In genomic region chr16:30368792-30369090, GRCh38 we compare ENCODE assay signal across 8 cellular contexts. TPM values are rescaled to one million over a fixed set of nuclear protein-coding genes. Genes with fewer than 3 reads are reported as not detected.
DNase-seq lines count a peak whose midpoint lies in the region; ATAC-seq, FAIRE-seq and TF ChIP-seq lines count a peak whose summit lies in the region.

No MANE protein-coding gene starts in this region.

- intact Hi-C loops in CD4-positive, alpha-beta memory T cell (cut with micrococcal nuclease): no loop called here
- intact Hi-C loops in PC-3 (cut with micrococcal nuclease) (loop anchor here (5.0 kb wide), 1 partner anchor 39 kb away; the partner anchor contains the start of gene ZNF771), endothelial cell of umbilical vein (cut with micrococcal nuclease) (no loop called here)

- H3K4me1 ChIP-seq in CD4-positive, alpha-beta memory T cell (ENCODE audit: insufficient read depth, low read length): peaks cover 43% of the 10 kb centered on the region
- H3K4me1 ChIP-seq in PC-3 (ENCODE audit: insufficient read depth, low read length) (peaks cover 21% of the 10 kb centered on the region), endothelial cell of umbilical vein (ENCODE audit: control insufficient read depth, extremely low read depth, insufficient read depth, low read length) (peaks cover 24% of the 10 kb centered on the region), osteoblast (ENCODE audit: insufficient read depth, low read length) (peaks cover 24% of the 10 kb centered on the region)

- TF ChIP-seq POLR2A in endothelial cell of umbilical vein (IDR thresholded peaks at IDR 0.05; ENCODE audit: low read depth, low read length): no peak

- DNase-seq in CD4-positive, alpha-beta memory T cell: no peak
- DNase-seq in PC-3 (no peak), endothelial cell of umbilical vein (ENCODE audit: low read depth, low spot score) (no peak), osteoblast (ENCODE audit: insufficient read length, low spot score, missing footprints) (no peak), NCI-H187 (lab: John Stamatoyannopoulos, UW) (no peak), SIG-M5 (lab: John Stamatoyannopoulos, UW) (no peak)

- H3K36me3 ChIP-seq in CD4-positive, alpha-beta memory T cell (ENCODE audit: insufficient read depth, low read length): peaks cover 16% of the 10 kb centered on the region
- H3K36me3 ChIP-seq in PC-3 (ENCODE audit: low read depth, low read length) (no peaks in the 10 kb centered on the region; the same call in 1 of the 2 replicates), endothelial cell of umbilical vein (ENCODE audit: control insufficient read depth in 2 of 2, extremely low read depth in 1 of 2, insufficient read depth in 2 of 2, low read length in 2 of 2) (peaks cover 6 to 10% of the 10 kb centered on the region in 2 experiments), osteoblast (ENCODE audit: insufficient read depth, low read length) (peaks cover 17% of the 10 kb centered on the region)

- H3K4me2 ChIP-seq in PC-3 (ENCODE audit: low read length) (peak overlapping the region; percentile 100), endothelial cell of umbilical vein (ENCODE audit: insufficient read depth, low read length) (peak overlapping the region; percentile 88), osteoblast (ENCODE audit: insufficient read depth, low read length) (peak overlapping the region; percentile 98)

- H3K27ac Mint-ChIP-seq in CD4-positive, alpha-beta memory T cell: peak overlapping the region; percentile 70 to 91 (median 83)

- H3K9me3 Mint-ChIP-seq in CD4-positive, alpha-beta memory T cell: no peaks in the 10 kb centered on the region

- H3K9ac ChIP-seq in PC-3 (ENCODE audit: low read length): peak overlapping the region; percentile 78
- H3K9ac ChIP-seq in endothelial cell of umbilical vein (replicated peaks; ENCODE audit: extremely low read depth, insufficient read depth, low read length): peak overlapping the region; percentile 53

- no peaks in the 10 kb centered on the region for H3K9me2 ChIP-seq in PC-3 (replicated peaks; ENCODE audit: low read length)

- peaks cover 43 to 72% (median 53%) of the 10 kb centered on the region in 4 donors for H3K4me1 Mint-ChIP-seq in CD4-positive, alpha-beta memory T cell

- H3K27me3 ChIP-seq in CD4-positive, alpha-beta memory T cell (ENCODE audit: insufficient read depth, low read length): no peaks in the 10 kb centered on the region
- H3K27me3 ChIP-seq in PC-3 (ENCODE audit: low read length) (no peaks in the 10 kb centered on the region), endothelial cell of umbilical vein (ENCODE audit: control insufficient read depth in 2 of 2, insufficient read depth in 2 of 2, low read length in 2 of 2) (no peaks in the 10 kb centered on the region), osteoblast (ENCODE audit: insufficient read depth, low read length) (no peaks in the 10 kb centered on the region)

- TF ChIP-seq CTCF in PC-3 (conservative IDR thresholded peaks at IDR 0.05; ENCODE audit: low read depth, low read length) (no peak), endothelial cell of umbilical vein (IDR thresholded peaks at IDR 0.05; ENCODE audit: extremely low read depth in 1 of 2, insufficient read depth in 1 of 2, low read depth in 1 of 2, low read length in 2 of 2) (no peak), osteoblast (IDR thresholded peaks at IDR 0.05; ENCODE audit: extremely low read depth, low read depth, low read length) (no peak)

- H3K4me3 ChIP-seq in CD4-positive, alpha-beta memory T cell (ENCODE audit: low read length in 2 of 2): peak overlapping the region; percentile 67 to 88
- H3K4me3 ChIP-seq in PC-3 (ENCODE audit: low read length) (peak overlapping the region; percentile 94), endothelial cell of umbilical vein (replicated peaks in 1 of 3; ENCODE audit: insufficient read depth in 1 of 3, low read depth in 1 of 3, low read length in 3 of 3) (peak overlapping the region; percentile 49 to 83 (median 70)), osteoblast (ENCODE audit: insufficient read depth, low read length) (peak overlapping the region; percentile 82)

- ATAC-seq in PC-3: no peak
- no peak for ATAC-seq in HG03460 (IDR thresholded peaks at IDR 0.05; ENCODE audit: unreplicated experiment)
- ATAC-seq in GM21619 (IDR thresholded peaks at IDR 0.05; ENCODE audit: unreplicated experiment): no peak

- H3K27ac ChIP-seq in CD4-positive, alpha-beta memory T cell (ENCODE audit: low read depth, low read length): peak overlapping the region; percentile 72
- H3K27ac ChIP-seq in PC-3 (ENCODE audit: low read length) (peak overlapping the region; percentile 55), endothelial cell of umbilical vein (ENCODE audit: insufficient read depth, low read depth, low read length) (peak overlapping the region; percentile 42), osteoblast (ENCODE audit: low read depth, low read length) (peak overlapping the region; percentile 77)

- dilution Hi-C loops in endothelial cell of umbilical vein (cut with MboI; ENCODE audit: extremely low pct_ligation_motif_present, low sequenced_read_pairs): no loop called here

- BruUV-seq in PC-3 (replicated peaks; lab: Mats Ljungman, UMichigan): TSS peak; percentile 26
- no TSS peak for BruUV-seq in endothelial cell of umbilical vein (replicated peaks; lab: Mats Ljungman, UMichigan)

- peaks cover 7 to 36% of the 10 kb centered on the region in 2 donors for H3K36me3 Mint-ChIP-seq in CD4-positive, alpha-beta memory T cell

- H4K20me1 ChIP-seq in PC-3 (ENCODE audit: low read length) (peaks cover 19% of the 10 kb centered on the region), endothelial cell of umbilical vein (replicated peaks; ENCODE audit: control insufficient read depth, extremely low read depth, insufficient read depth, low read length) (no peaks in the 10 kb centered on the region), osteoblast (ENCODE audit: insufficient read depth, low read length) (peaks cover 43% of the 10 kb centered on the region)

- peak; percentile 8 for FAIRE-seq in endothelial cell of umbilical vein (lab: Jason Lieb, UNC)

- no peak overlapping the region for H2AFZ ChIP-seq in PC-3 (ENCODE audit: low read length)
- H2AFZ ChIP-seq in endothelial cell of umbilical vein (ENCODE audit: low read depth, low read length): no peak overlapping the region
- H2AFZ ChIP-seq in osteoblast (ENCODE audit: low read length): no peak overlapping the region

- no peaks in the 10 kb centered on the region for H3K9me3 ChIP-seq in CD4-positive, alpha-beta memory T cell (ENCODE audit: control insufficient read depth in 1 of 2, low read length in 2 of 2)
- no peaks in the 10 kb centered on the region for H3K9me3 ChIP-seq in PC-3 (ENCODE audit: low read length)
- H3K9me3 ChIP-seq in endothelial cell of umbilical vein (replicated peaks; ENCODE audit: control insufficient read depth, insufficient read depth, low read length): no peaks in the 10 kb centered on the region
- H3K9me3 ChIP-seq in osteoblast (ENCODE audit: low read depth, low read length): no peaks in the 10 kb centered on the region

- H3K27me3 Mint-ChIP-seq in CD4-positive, alpha-beta memory T cell: peaks cover 0 to 2% of the 10 kb centered on the region in 2 donors

- H3K9me1 ChIP-seq in endothelial cell of umbilical vein (replicated peaks; ENCODE audit: control insufficient read depth, extremely low read depth, insufficient read depth, low read length): no peaks in the 10 kb centered on the region

- H3K4me3 Mint-ChIP-seq in CD4-positive, alpha-beta memory T cell: peak overlapping the region; percentile 87 to 94 (median 90)

- H3K79me2 ChIP-seq in PC-3 (ENCODE audit: low read length) (peaks cover 60% of the 10 kb centered on the region), endothelial cell of umbilical vein (ENCODE audit: control insufficient read depth, insufficient read depth, low read length) (peaks cover 58% of the 10 kb centered on the region), osteoblast (ENCODE audit: insufficient read depth, low read length) (peaks cover 64% of the 10 kb centered on the region)

- H3F3A ChIP-seq in PC-3 (ENCODE audit: low read length, unreplicated experiment): no peaks in the 10 kb centered on the region

- POLR2A ChIA-PET in CD4-positive, alpha-beta memory T cell (lab: Charles Lee; ENCODE audit: partially characterized antibody): interaction anchor here (0.6 to 12.9 kb wide), 11 partner anchors 12 to 277 kb away, joined by 3 to 224 read pairs (median 14); partner anchors contain the start of genes CD2BP2, CORO1A, DCTPP1 and SEPTIN1
- POLR2A ChIA-PET in PC-3 (lab: Charles Lee; ENCODE audit: unreplicated experiment): no interaction called here
- POLR2A ChIA-PET in endothelial cell of umbilical vein (lab: Charles Lee): interaction anchor here (0.8 kb wide), 1 partner anchor 27 kb away, joined by 3 read pairs; the partner anchor contains the start of gene ZNF48

- CTCF ChIA-PET in CD4-positive, alpha-beta memory T cell (lab: Charles Lee; ENCODE audit: partially characterized antibody): interaction anchor here (0.7 to 2.1 kb wide), 4 partner anchors 10 to 40 kb away, joined by 3 to 4 read pairs (median 4); no protein-coding TSS in a partner anchor
- CTCF ChIA-PET in PC-3 (lab: Charles Lee) (no interaction called here), endothelial cell of umbilical vein (lab: Charles Lee) (interaction anchor here (1.0 to 3.1 kb wide), 3 partner anchors 26 to 277 kb away, joined by 3 to 12 read pairs (median 6); partner anchors contain the start of genes TBX6 and ZNF48)

RNA-seq across cellular contexts. Expression of gene TBC1D10B, which starts 1.6 kb away (rescaled TPM):
- 10 to 100 TPM; 47.0 to 55.3 TPM for total RNA-seq in CD4-positive, alpha-beta memory T cell
- 10 to 100 TPM in 1 of 2 donors, 1 to 10 TPM in 1; 8.5 to 16.1 TPM for polyA plus RNA-seq in CD4-positive, alpha-beta memory T cell
- total RNA-seq in PC-3 (2014; rRNA removed): 36.0 and 52.4 TPM in 2 replicates
- total RNA-seq in endothelial cell of umbilical vein: 57.4 and 63.0 TPM in 2 replicates
- polyA plus RNA-seq in endothelial cell of umbilical vein: 37.0 and 37.1 TPM in 2 replicates
- 20.6 and 29.2 TPM in 2 replicates for polyA plus RNA-seq in endothelial cell of umbilical vein (2011; cell fraction: cytosol; rRNA removed)
- 37.8 and 42.1 TPM in 2 replicates for polyA plus RNA-seq in endothelial cell of umbilical vein (2011; cell fraction: nucleus; rRNA removed)
- 34.0 and 36.5 TPM in 2 replicates for polyA plus RNA-seq in endothelial cell of umbilical vein (2012)
- 29.9 and 35.0 TPM in 2 replicates for polyA minus RNA-seq in endothelial cell of umbilical vein
- polyA minus RNA-seq in endothelial cell of umbilical vein (2011; cell fraction: cytosol; rRNA and poly(A)+ RNA removed): 23.9 TPM
- 17.0 and 20.7 TPM in 2 replicates for polyA minus RNA-seq in endothelial cell of umbilical vein (2011; cell fraction: nucleus; rRNA and poly(A)+ RNA removed)
- 26.5 and 31.5 TPM in 2 replicates for total RNA-seq in osteoblast

RNA-seq across cellular contexts. Expression of gene MYL11, which starts 5.9 kb away (rescaled TPM):
- total RNA-seq in CD4-positive, alpha-beta memory T cell: 1 to 10 TPM in 1 of 2 experiments, not detected in 1; 1.3 TPM
- 1 to 10 TPM in 1 of 2 donors, not detected in 1; 1.1 TPM for polyA plus RNA-seq in CD4-positive, alpha-beta memory T cell
- total RNA-seq in PC-3 (2014; rRNA removed): not detected in 2 replicates
- total RNA-seq in endothelial cell of umbilical vein: 1.3 TPM in 1 of 2 replicates, not detected in the other
- not detected in 2 replicates for polyA plus RNA-seq in endothelial cell of umbilical vein
- not detected in 2 replicates for polyA plus RNA-seq in endothelial cell of umbilical vein (2011; cell fraction: cytosol; rRNA removed)
- polyA plus RNA-seq in endothelial cell of umbilical vein (2011; cell fraction: nucleus; rRNA removed): not detected in 2 replicates
- polyA plus RNA-seq in endothelial cell of umbilical vein (2012): not detected in 2 replicates
- not detected in 2 replicates for polyA minus RNA-seq in endothelial cell of umbilical vein
- polyA minus RNA-seq in endothelial cell of umbilical vein (2011; cell fraction: cytosol; rRNA and poly(A)+ RNA removed): not detected
- polyA minus RNA-seq in endothelial cell of umbilical vein (2011; cell fraction: nucleus; rRNA and poly(A)+ RNA removed): not detected in 2 replicates
- not detected in 2 replicates for total RNA-seq in osteoblast

RNA-seq across cellular contexts. Expression of gene SEPTIN1, which starts 13.6 kb away (rescaled TPM):
- total RNA-seq in CD4-positive, alpha-beta memory T cell: 100 to 1,000 TPM; 198 to 206 TPM
- 100 to 1,000 TPM; 210 to 212 TPM for polyA plus RNA-seq in CD4-positive, alpha-beta memory T cell
- 0.55 TPM in 1 of 2 replicates, not detected in the other for total RNA-seq in PC-3 (2014; rRNA removed)
- total RNA-seq in endothelial cell of umbilical vein: 0.75 and 1.2 TPM in 2 replicates
- polyA plus RNA-seq in endothelial cell of umbilical vein: 0.06 and 0.07 TPM in 2 replicates
- 0.08 and 0.12 TPM in 2 replicates for polyA plus RNA-seq in endothelial cell of umbilical vein (2011; cell fraction: cytosol; rRNA removed)
- polyA plus RNA-seq in endothelial cell of umbilical vein (2011; cell fraction: nucleus; rRNA removed): 0.24 and 0.64 TPM in 2 replicates
- polyA plus RNA-seq in endothelial cell of umbilical vein (2012): 0.50 and 0.55 TPM in 2 replicates
- polyA minus RNA-seq in endothelial cell of umbilical vein: 0.19 and 0.39 TPM in 2 replicates
- polyA minus RNA-seq in endothelial cell of umbilical vein (2011; cell fraction: cytosol; rRNA and poly(A)+ RNA removed): not detected
- 0.77 TPM in 1 of 2 replicates, not detected in the other for polyA minus RNA-seq in endothelial cell of umbilical vein (2011; cell fraction: nucleus; rRNA and poly(A)+ RNA removed)
- total RNA-seq in osteoblast: 0.29 TPM in 1 of 2 replicates, not detected in the other

RNA-seq across cellular contexts. Expression of gene CD2BP2, which starts 13.6 kb away (rescaled TPM):
- 10 to 100 TPM; 72.9 to 79.4 TPM for total RNA-seq in CD4-positive, alpha-beta memory T cell
- 10 to 100 TPM; 23.7 to 24.4 TPM for polyA plus RNA-seq in CD4-positive, alpha-beta memory T cell
- total RNA-seq in PC-3 (2014; rRNA removed) (30.0 and 43.3 TPM in 2 replicates), endothelial cell of umbilical vein (75.7 and 76.4 TPM in 2 replicates), osteoblast (30.9 and 32.9 TPM in 2 replicates)
- polyA plus RNA-seq in endothelial cell of umbilical vein: 35.3 and 47.2 TPM in 2 replicates
- 48.0 and 56.1 TPM in 2 replicates for polyA plus RNA-seq in endothelial cell of umbilical vein (2011; cell fraction: cytosol; rRNA removed)
- polyA plus RNA-seq in endothelial cell of umbilical vein (2011; cell fraction: nucleus; rRNA removed): 130 and 138 TPM in 2 replicates
- polyA plus RNA-seq in endothelial cell of umbilical vein (2012): 52.5 and 59.5 TPM in 2 replicates
- 33.7 and 38.6 TPM in 2 replicates for polyA minus RNA-seq in endothelial cell of umbilical vein
- 11.7 TPM for polyA minus RNA-seq in endothelial cell of umbilical vein (2011; cell fraction: cytosol; rRNA and poly(A)+ RNA removed)
- 24.5 and 26.9 TPM in 2 replicates for polyA minus RNA-seq in endothelial cell of umbilical vein (2011; cell fraction: nucleus; rRNA and poly(A)+ RNA removed)

RNA-seq across cellular contexts. Expression of gene ZNF48, which starts 26.5 kb away (rescaled TPM):
- 10 to 100 TPM; 15.8 to 16.7 TPM for total RNA-seq in CD4-positive, alpha-beta memory T cell
- polyA plus RNA-seq in CD4-positive, alpha-beta memory T cell: 10 to 100 TPM in 1 of 2 donors, 1 to 10 TPM in 1; 5.5 to 10.7 TPM
- total RNA-seq in PC-3 (2014; rRNA removed) (8.9 and 14.2 TPM in 2 replicates), endothelial cell of umbilical vein (15.1 and 15.3 TPM in 2 replicates), osteoblast (10.0 and 10.9 TPM in 2 replicates)
- polyA plus RNA-seq in endothelial cell of umbilical vein: 16.1 TPM in 2 replicates
- 9.7 and 11.3 TPM in 2 replicates for polyA plus RNA-seq in endothelial cell of umbilical vein (2011; cell fraction: cytosol; rRNA removed)
- 11.7 and 11.8 TPM in 2 replicates for polyA plus RNA-seq in endothelial cell of umbilical vein (2011; cell fraction: nucleus; rRNA removed)
- 9.6 and 13.4 TPM in 2 replicates for polyA plus RNA-seq in endothelial cell of umbilical vein (2012)
- polyA minus RNA-seq in endothelial cell of umbilical vein: 12.2 and 17.4 TPM in 2 replicates
- 6.8 TPM for polyA minus RNA-seq in endothelial cell of umbilical vein (2011; cell fraction: cytosol; rRNA and poly(A)+ RNA removed)
- 6.3 and 11.1 TPM in 2 replicates for polyA minus RNA-seq in endothelial cell of umbilical vein (2011; cell fraction: nucleus; rRNA and poly(A)+ RNA removed)

Comparison
In these comparisons a context has a peak if more than half of its experiments do, and no peak if none do; other contexts are left out.
1. RNA of gene SEPTIN1, which starts 13.6 kb away (total RNA-seq): 198 to 206 TPM in CD4-positive, alpha-beta memory T cell; 0.75 to 1.2 TPM in endothelial cell of umbilical vein, 0.55 TPM in PC-3 and 0.29 TPM in osteoblast; every median in the first group is over 10 times any median in the second.
2. Peak in every context shown above with its lines, with median percentiles within 50 percentile points of each other: H3K27ac ChIP-seq, H3K4me3 ChIP-seq and H3K4me2 ChIP-seq.